In the genomic region with DNA sequence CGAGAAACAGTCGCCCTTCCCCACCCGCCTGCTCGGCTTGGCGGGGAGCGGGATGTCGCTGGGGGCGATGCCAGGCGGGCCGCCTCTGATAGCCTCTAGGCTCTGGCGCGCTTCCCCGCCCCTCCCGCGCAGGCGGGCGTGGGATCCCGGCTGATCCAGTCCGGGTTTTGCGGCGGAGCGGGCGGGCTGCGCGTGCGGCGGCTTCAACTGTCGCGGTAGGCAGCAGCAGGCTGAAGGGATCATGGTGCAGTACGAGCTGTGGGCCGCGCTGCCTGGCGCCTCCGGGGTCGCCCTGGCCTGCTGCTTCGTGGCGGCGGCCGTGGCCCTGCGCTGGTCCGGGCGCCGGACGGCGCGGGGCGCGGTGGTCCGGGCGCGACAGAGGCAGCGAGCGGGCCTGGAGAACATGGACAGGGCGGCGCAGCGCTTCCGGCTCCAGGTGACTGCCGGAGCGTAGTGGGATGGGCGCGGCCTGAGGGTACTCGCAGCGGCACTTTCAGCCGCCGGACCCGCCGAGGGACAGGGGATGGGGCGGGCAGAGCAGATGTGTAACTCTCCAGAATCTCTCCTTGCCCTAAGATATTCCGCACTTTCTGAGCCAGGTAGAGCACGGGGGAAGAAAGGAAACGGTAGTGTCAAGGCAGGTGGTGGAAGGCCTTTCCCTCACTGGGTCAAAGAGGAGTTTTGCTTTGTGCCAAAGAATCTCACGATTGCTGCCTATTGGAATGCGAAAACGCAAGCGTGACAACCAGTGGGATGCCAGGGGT, we compare ENCODE assay signal across 8 cellular contexts. TPM values are rescaled to one million over a fixed set of nuclear protein-coding genes. Genes with fewer than 3 reads are reported as not detected.
DNase-seq lines count a peak whose midpoint lies in the region; ATAC-seq and TF ChIP-seq lines count a peak whose summit lies in the region.

A gene (plus strand): TSS at position 210 of the 764 bp plus-strand sequence. CDS start 32 bp downstream, at position 242.

- H3K27me3 Mint-ChIP-seq in activated naive CD8-positive, alpha-beta T cell treated with anti-CD3 and anti-CD28 coated beads, Interleukin-2, amount 10 ng/mL, durations not matched to agents 7 days and 5 days: peaks cover 21% of the 10 kb centered on the region
- H3K27me3 Mint-ChIP-seq in glutamatergic neuron (ENCODE audit: unreplicated experiment): peaks cover 18% of the 10 kb centered on the region

- peaks cover 8% of the 10 kb centered on the region for H3K4me1 Mint-ChIP-seq in activated naive CD8-positive, alpha-beta T cell treated with anti-CD3 and anti-CD28 coated beads, Interleukin-2, amount 10 ng/mL, durations not matched to agents 7 days and 5 days
- H3K4me1 Mint-ChIP-seq in glutamatergic neuron (ENCODE audit: low read depth, unreplicated experiment): no peaks in the 10 kb centered on the region

- H3K36me3 Mint-ChIP-seq in activated naive CD8-positive, alpha-beta T cell treated with anti-CD3 and anti-CD28 coated beads, Interleukin-2, amount 10 ng/mL, durations not matched to agents 7 days and 5 days: peaks cover 12% of the 10 kb centered on the region
- H3K36me3 Mint-ChIP-seq in glutamatergic neuron (ENCODE audit: unreplicated experiment): peaks cover 12% of the 10 kb centered on the region

- H4K91ac ChIP-seq in neuronal stem cell (ENCODE audit: low read depth, low read length, poor library complexity): no peak within 1 kb of the TSS

- peak within 1 kb of the TSS; percentile 97 for H2AFZ ChIP-seq in neuronal stem cell (ENCODE audit: low read length)

- H3K27ac ChIP-seq in neuronal stem cell (replicated peaks; ENCODE audit: low read length): no peak within 1 kb of the TSS

- peak; percentile 80 for ATAC-seq in activated naive CD8-positive, alpha-beta T cell treated with anti-CD3 and anti-CD28 coated beads, Interleukin-2, amount 10 ng/mL, durations not matched to agents 7 days and 5 days (ENCODE audit: low read depth)
- no peak for ATAC-seq in HG02870 (IDR thresholded peaks at IDR 0.05; ENCODE audit: unreplicated experiment)

- peak within 1 kb of the TSS; percentile 71 for H3K4me3 Mint-ChIP-seq in activated naive CD8-positive, alpha-beta T cell treated with anti-CD3 and anti-CD28 coated beads, Interleukin-2, amount 10 ng/mL, durations not matched to agents 7 days and 5 days
- peak within 1 kb of the TSS; percentile 75 for H3K4me3 Mint-ChIP-seq in glutamatergic neuron (ENCODE audit: unreplicated experiment)

- no peak within 1 kb of the TSS for H3K4ac ChIP-seq in neuronal stem cell (ENCODE audit: low read length)

- no peak for TF ChIP-seq CTCF in glutamatergic neuron (IDR thresholded peaks at IDR 0.05; ENCODE audit: partially characterized antibody, unreplicated experiment)

- POLR2A ChIA-PET in activated naive CD8-positive, alpha-beta T cell treated with anti-CD3 and anti-CD28 coated beads, Interleukin-2, amount 10 ng/mL, durations not matched to agents 7 days and 5 days (lab: Charles Lee): interaction anchor here (0.5 kb wide), 1 partner anchor 1526 kb away, joined by 8 read pairs; no protein-coding TSS in a partner anchor

- H3K23ac ChIP-seq in neuronal stem cell (ENCODE audit: low read depth, low read length, poor library complexity): no peak within 1 kb of the TSS

- no peaks in the 10 kb centered on the region for H3K79me1 ChIP-seq in neuronal stem cell (ENCODE audit: low read depth, low read length)

- H4K8ac ChIP-seq in neuronal stem cell (ENCODE audit: low read depth, low read length): peak within 1 kb of the TSS; percentile 66

- H2BK12ac ChIP-seq in neuronal stem cell (ENCODE audit: low read length): no peak within 1 kb of the TSS

- peaks cover 0 to 50% (median 15%) of the 10 kb centered on the region in 3 experiments for H3K27me3 ChIP-seq in neuronal stem cell (ENCODE audit: control insufficient read depth in 3 of 3, insufficient read depth in 3 of 3, low read depth in 1 of 3, low read length in 3 of 3)

- H3K4me3 ChIP-seq in neuronal stem cell (ENCODE audit: low read length in 2 of 2): peak within 1 kb of the TSS; percentile 38 to 81

- no peak within 1 kb of the TSS for H3K14ac ChIP-seq in neuronal stem cell (ENCODE audit: low read length)

- peak within 1 kb of the TSS; percentile 7 for H2BK5ac ChIP-seq in neuronal stem cell (ENCODE audit: low read length)

- H3K4me2 ChIP-seq in neuronal stem cell (ENCODE audit: insufficient read depth, low read length, poor library complexity, severe bottlenecking): peak within 1 kb of the TSS; percentile 62

- no peak within 1 kb of the TSS for H2BK15ac ChIP-seq in neuronal stem cell (ENCODE audit: low read length)

- H2AK5ac ChIP-seq in neuronal stem cell (ENCODE audit: low read depth, low read length): no peak within 1 kb of the TSS

- no peaks in the 10 kb centered on the region for H3K36me3 ChIP-seq in neuronal stem cell (replicated peaks in 1 of 2; ENCODE audit: control insufficient read depth in 2 of 2, insufficient read depth in 2 of 2, low read length in 2 of 2)

- H3K4me1 ChIP-seq in neuronal stem cell (ENCODE audit: control insufficient read depth in 2 of 2, insufficient read depth in 1 of 2, low read depth in 1 of 2, low read length in 2 of 2): peaks cover 3 to 5% of the 10 kb centered on the region in 2 donors

- peaks cover 14% of the 10 kb centered on the region for H3K9me3 Mint-ChIP-seq in activated naive CD8-positive, alpha-beta T cell treated with anti-CD3 and anti-CD28 coated beads, Interleukin-2, amount 10 ng/mL, durations not matched to agents 7 days and 5 days
- peaks cover 9% of the 10 kb centered on the region for H3K9me3 Mint-ChIP-seq in glutamatergic neuron (ENCODE audit: unreplicated experiment)

- H3K9me3 ChIP-seq in neuronal stem cell (replicated peaks in 1 of 2; ENCODE audit: control insufficient read depth in 2 of 2, insufficient read depth in 1 of 2, low read depth in 1 of 2, low read length in 2 of 2): peaks cover 10 to 14% of the 10 kb centered on the region in 2 donors

- WGBS in neuronal stem cell (ENCODE audit: extremely low coverage in 2 of 2, insufficient read length in 2 of 2, insufficient replicate concordance in 1 of 2), 2 donors: no CpG with 5 or more reads among the region's 75 CpGs

- H3K27ac Mint-ChIP-seq in activated naive CD8-positive, alpha-beta T cell treated with anti-CD3 and anti-CD28 coated beads, Interleukin-2, amount 10 ng/mL, durations not matched to agents 7 days and 5 days: peak within 1 kb of the TSS; percentile 74
- H3K27ac Mint-ChIP-seq in glutamatergic neuron (ENCODE audit: unreplicated experiment): no peak within 1 kb of the TSS

- peak within 1 kb of the TSS; percentile 92 for H3K18ac ChIP-seq in neuronal stem cell (ENCODE audit: low read length)

- H3K9ac ChIP-seq in neuronal stem cell (ENCODE audit: low read depth, low read length, poor library complexity): peak within 1 kb of the TSS; percentile 88

- DNase-seq in DMS53 treated with DMSO at 0.1 percent for 48 hours (lab: John Stamatoyannopoulos, UW; ENCODE audit: unreplicated experiment) (peak; percentile 79), NCI-H2196 treated with DMSO at 0.1 percent for 48 hours (lab: John Stamatoyannopoulos, UW; ENCODE audit: unreplicated experiment) (peak; percentile 57), glutamatergic neuron (peak; percentile 74), neuronal stem cell (ENCODE audit: low spot score) (peak; percentile 37), ureter (ENCODE audit: low spot score) (peak; percentile 63), D341Med (ENCODE audit: low spot score) (no peak)
- peak; percentile 70 for DNase-seq in activated naive CD8-positive, alpha-beta T cell treated with anti-CD3 and anti-CD28 coated beads, Interleukin-2, amount 10 ng/mL, durations not matched to agents 7 days and 5 days

- no peak within 1 kb of the TSS for H2BK120ac ChIP-seq in neuronal stem cell (ENCODE audit: low read depth, low read length)

RNA-seq across cellular contexts. Expression of the gene that starts here (rescaled TPM):
- total RNA-seq in activated naive CD8-positive, alpha-beta T cell treated with anti-CD3 and anti-CD28 coated beads, Interleukin-2, amount 10 ng/mL, durations not matched to agents 7 days and 5 days: 1 to 10 TPM; 5.3 to 6.9 TPM
- total RNA-seq in glutamatergic neuron (ENCODE audit: unreplicated experiment): 1.7 TPM
- polyA plus RNA-seq in neuronal stem cell (2013, experiment 1 of 2): 3.7 TPM
- polyA plus RNA-seq in neuronal stem cell (2013, experiment 2 of 2): 3.5 TPM
- 62.9 TPM for total RNA-seq in ureter
